Comparison of ENCODE assay signal across 1 cellular context in the genomic region with DNA sequence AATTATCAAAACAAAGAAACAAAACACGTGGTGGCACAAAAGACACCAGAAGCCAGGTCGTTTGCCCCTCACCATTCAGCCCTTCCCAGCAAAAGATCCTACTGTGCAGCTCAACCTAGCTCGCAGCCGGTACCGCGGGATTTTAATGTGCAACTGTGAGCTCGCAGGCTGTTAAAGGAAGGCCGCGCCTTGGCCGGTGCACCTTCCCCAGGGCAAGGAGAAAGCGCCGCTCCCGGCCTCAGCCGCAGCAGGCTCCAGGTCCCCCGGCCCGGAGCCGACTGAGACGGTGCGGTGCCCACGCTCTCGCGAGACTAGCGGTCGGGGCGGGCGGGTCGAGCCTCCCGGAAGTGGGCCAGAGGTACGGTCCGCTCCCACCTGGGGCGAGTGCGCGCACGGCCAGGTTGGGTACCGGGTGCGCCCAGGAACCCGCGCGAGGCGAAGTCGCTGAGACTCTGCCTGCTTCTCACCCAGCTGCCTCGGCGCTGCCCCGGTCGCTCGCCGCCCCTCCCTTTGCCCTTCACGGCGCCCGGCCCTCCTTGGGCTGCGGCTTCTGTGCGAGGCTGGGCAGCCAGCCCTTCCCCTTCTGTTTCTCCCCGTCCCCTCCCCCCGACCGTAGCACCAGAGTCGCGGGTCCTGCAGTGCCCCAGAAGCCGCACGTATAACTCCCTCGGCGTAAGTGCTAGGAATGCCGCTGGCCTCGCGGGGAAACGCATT.
TF ChIP-seq lines count a peak whose summit lies in the region.

A gene (plus strand): TSS at position 618 of the 714 bp plus-strand sequence. CDS start 682 bp downstream, outside the sequence.

TF ChIP-seq in K562, 482 proteins besides CTCF, POLR2A, EP300 and RAD21 (continued from another document and continues in another):
- TF ChIP-seq, protein P1, sequence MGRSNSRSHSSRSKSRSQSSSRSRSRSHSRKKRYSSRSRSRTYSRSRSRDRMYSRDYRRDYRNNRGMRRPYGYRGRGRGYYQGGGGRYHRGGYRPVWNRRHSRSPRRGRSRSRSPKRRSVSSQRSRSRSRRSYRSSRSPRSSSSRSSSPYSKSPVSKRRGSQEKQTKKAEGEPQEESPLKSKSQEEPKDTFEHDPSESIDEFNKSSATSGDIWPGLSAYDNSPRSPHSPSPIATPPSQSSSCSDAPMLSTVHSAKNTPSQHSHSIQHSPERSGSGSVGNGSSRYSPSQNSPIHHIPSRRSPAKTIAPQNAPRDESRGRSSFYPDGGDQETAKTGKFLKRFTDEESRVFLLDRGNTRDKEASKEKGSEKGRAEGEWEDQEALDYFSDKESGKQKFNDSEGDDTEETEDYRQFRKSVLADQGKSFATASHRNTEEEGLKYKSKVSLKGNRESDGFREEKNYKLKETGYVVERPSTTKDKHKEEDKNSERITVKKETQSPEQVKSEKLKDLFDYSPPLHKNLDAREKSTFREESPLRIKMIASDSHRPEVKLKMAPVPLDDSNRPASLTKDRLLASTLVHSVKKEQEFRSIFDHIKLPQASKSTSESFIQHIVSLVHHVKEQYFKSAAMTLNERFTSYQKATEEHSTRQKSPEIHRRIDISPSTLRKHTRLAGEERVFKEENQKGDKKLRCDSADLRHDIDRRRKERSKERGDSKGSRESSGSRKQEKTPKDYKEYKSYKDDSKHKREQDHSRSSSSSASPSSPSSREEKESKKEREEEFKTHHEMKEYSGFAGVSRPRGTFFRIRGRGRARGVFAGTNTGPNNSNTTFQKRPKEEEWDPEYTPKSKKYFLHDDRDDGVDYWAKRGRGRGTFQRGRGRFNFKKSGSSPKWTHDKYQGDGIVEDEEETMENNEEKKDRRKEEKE (IDR thresholded peaks at IDR 0.05; ENCODE audit: borderline replicate concordance in 1 of 2, control insufficient read depth in 1 of 2, low read depth in 2 of 2, low read length in 1 of 2): no peak
- TF ChIP-seq CTBP1 (IDR thresholded peaks at IDR 0.05; ENCODE audit: borderline replicate concordance): peak; percentile 88
- no peak for TF ChIP-seq MEIS2 (IDR thresholded peaks at IDR 0.05; ENCODE audit: partially characterized antibody)
- TF ChIP-seq KAT8 (IDR thresholded peaks at IDR 0.05; ENCODE audit: low read depth): no peak
- TF ChIP-seq ETS2 (tag; IDR thresholded peaks at IDR 0.05; ENCODE audit: borderline replicate concordance, poor library complexity, severe bottlenecking): no peak
- TF ChIP-seq, protein P2, sequence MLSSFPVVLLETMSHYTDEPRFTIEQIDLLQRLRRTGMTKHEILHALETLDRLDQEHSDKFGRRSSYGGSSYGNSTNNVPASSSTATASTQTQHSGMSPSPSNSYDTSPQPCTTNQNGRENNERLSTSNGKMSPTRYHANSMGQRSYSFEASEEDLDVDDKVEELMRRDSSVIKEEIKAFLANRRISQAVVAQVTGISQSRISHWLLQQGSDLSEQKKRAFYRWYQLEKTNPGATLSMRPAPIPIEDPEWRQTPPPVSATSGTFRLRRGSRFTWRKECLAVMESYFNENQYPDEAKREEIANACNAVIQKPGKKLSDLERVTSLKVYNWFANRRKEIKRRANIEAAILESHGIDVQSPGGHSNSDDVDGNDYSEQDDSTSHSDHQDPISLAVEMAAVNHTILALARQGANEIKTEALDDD (IDR thresholded peaks at IDR 0.05): peak; percentile 12; the same call in 1 of the 2 replicates
- TF ChIP-seq, protein P3, sequence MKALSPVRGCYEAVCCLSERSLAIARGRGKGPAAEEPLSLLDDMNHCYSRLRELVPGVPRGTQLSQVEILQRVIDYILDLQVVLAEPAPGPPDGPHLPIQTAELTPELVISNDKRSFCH (CRISPR knock-in tag; IDR thresholded peaks at IDR 0.05): no peak
- TF ChIP-seq, protein P3 (tag; IDR thresholded peaks at IDR 0.05): 0 out of 2 replicates have a peak, but pooled peaks have one; percentile 27
- no peak for TF ChIP-seq ZNF778 (CRISPR knock-in tag; IDR thresholded peaks at IDR 0.05)
- TF ChIP-seq, protein P4, sequence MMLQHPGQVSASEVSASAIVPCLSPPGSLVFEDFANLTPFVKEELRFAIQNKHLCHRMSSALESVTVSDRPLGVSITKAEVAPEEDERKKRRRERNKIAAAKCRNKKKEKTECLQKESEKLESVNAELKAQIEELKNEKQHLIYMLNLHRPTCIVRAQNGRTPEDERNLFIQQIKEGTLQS (IDR thresholded peaks at IDR 0.05): no peak
- TF ChIP-seq, protein P4 (CRISPR knock-in tag; conservative IDR thresholded peaks at IDR 0.05): no peak; the same call in 1 of the 2 replicates
- no peak; a peak in 1 of 4 replicates for TF ChIP-seq KDM4B (IDR thresholded peaks at IDR 0.05; ENCODE audit: borderline replicate concordance in 2 of 2, low read depth in 1 of 2)
- TF ChIP-seq SMAD4 (CRISPR knock-in tag; conservative IDR thresholded peaks at IDR 0.05): peak; percentile 54
- no peak for TF ChIP-seq PHF21A (IDR thresholded peaks at IDR 0.05; ENCODE audit: borderline replicate concordance, low read depth)
- no peak for TF ChIP-seq ZNF76 (CRISPR knock-in tag; IDR thresholded peaks at IDR 0.05; ENCODE audit: borderline replicate concordance)
- TF ChIP-seq, protein P5, sequence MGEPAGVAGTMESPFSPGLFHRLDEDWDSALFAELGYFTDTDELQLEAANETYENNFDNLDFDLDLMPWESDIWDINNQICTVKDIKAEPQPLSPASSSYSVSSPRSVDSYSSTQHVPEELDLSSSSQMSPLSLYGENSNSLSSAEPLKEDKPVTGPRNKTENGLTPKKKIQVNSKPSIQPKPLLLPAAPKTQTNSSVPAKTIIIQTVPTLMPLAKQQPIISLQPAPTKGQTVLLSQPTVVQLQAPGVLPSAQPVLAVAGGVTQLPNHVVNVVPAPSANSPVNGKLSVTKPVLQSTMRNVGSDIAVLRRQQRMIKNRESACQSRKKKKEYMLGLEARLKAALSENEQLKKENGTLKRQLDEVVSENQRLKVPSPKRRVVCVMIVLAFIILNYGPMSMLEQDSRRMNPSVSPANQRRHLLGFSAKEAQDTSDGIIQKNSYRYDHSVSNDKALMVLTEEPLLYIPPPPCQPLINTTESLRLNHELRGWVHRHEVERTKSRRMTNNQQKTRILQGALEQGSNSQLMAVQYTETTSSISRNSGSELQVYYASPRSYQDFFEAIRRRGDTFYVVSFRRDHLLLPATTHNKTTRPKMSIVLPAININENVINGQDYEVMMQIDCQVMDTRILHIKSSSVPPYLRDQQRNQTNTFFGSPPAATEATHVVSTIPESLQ (CRISPR knock-in tag; IDR thresholded peaks at IDR 0.05): peak; percentile 61; the same call in 1 of the 2 replicates
- TF ChIP-seq, protein P6, sequence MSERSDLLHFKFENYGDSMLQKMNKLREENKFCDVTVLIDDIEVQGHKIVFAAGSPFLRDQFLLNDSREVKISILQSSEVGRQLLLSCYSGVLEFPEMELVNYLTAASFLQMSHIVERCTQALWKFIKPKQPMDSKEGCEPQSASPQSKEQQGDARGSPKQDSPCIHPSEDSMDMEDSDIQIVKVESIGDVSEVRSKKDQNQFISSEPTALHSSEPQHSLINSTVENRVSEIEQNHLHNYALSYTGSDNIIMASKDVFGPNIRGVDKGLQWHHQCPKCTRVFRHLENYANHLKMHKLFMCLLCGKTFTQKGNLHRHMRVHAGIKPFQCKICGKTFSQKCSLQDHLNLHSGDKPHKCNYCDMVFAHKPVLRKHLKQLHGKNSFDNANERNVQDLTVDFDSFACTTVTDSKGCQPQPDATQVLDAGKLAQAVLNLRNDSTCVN (CRISPR knock-in tag; IDR thresholded peaks at IDR 0.05): no peak
- no peak for TF ChIP-seq SPI1 (IDR thresholded peaks at IDR 0.05; ENCODE audit: borderline replicate concordance, low read depth, low read length)
- no peak for TF ChIP-seq ZZZ3 (IDR thresholded peaks at IDR 0.05)
- no peak for TF ChIP-seq ZNF239 (CRISPR knock-in tag; IDR thresholded peaks at IDR 0.05)
- TF ChIP-seq WHSC1 (IDR thresholded peaks at IDR 0.05; ENCODE audit: low read length): no peak
- TF ChIP-seq, protein P7, sequence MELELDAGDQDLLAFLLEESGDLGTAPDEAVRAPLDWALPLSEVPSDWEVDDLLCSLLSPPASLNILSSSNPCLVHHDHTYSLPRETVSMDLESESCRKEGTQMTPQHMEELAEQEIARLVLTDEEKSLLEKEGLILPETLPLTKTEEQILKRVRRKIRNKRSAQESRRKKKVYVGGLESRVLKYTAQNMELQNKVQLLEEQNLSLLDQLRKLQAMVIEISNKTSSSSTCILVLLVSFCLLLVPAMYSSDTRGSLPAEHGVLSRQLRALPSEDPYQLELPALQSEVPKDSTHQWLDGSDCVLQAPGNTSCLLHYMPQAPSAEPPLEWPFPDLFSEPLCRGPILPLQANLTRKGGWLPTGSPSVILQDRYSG (tag; conservative IDR thresholded peaks at IDR 0.05; ENCODE audit: low read depth): no peak
- TF ChIP-seq ZNF232 (CRISPR knock-in tag; IDR thresholded peaks at IDR 0.05): no peak
- TF ChIP-seq BMI1 (IDR thresholded peaks at IDR 0.05; ENCODE audit: low read length): no peak
- peak; percentile 19 to 72; a peak in 1 of 4 replicates for TF ChIP-seq TEAD1 (CRISPR knock-in tag; IDR thresholded peaks at IDR 0.05)
- TF ChIP-seq DPF2 (IDR thresholded peaks at IDR 0.05): no peak
- TF ChIP-seq, protein P8, sequence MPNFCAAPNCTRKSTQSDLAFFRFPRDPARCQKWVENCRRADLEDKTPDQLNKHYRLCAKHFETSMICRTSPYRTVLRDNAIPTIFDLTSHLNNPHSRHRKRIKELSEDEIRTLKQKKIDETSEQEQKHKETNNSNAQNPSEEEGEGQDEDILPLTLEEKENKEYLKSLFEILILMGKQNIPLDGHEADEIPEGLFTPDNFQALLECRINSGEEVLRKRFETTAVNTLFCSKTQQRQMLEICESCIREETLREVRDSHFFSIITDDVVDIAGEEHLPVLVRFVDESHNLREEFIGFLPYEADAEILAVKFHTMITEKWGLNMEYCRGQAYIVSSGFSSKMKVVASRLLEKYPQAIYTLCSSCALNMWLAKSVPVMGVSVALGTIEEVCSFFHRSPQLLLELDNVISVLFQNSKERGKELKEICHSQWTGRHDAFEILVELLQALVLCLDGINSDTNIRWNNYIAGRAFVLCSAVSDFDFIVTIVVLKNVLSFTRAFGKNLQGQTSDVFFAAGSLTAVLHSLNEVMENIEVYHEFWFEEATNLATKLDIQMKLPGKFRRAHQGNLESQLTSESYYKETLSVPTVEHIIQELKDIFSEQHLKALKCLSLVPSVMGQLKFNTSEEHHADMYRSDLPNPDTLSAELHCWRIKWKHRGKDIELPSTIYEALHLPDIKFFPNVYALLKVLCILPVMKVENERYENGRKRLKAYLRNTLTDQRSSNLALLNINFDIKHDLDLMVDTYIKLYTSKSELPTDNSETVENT (CRISPR knock-in tag; IDR thresholded peaks at IDR 0.05): peak; percentile 69
- no peak for TF ChIP-seq KHSRP (IDR thresholded peaks at IDR 0.05)
- 0 out of 2 replicates have a peak, but pooled peaks have one; percentile 33 for TF ChIP-seq ZNF197 (CRISPR knock-in tag; IDR thresholded peaks at IDR 0.05; ENCODE audit: low read depth)
- TF ChIP-seq, protein P9, sequence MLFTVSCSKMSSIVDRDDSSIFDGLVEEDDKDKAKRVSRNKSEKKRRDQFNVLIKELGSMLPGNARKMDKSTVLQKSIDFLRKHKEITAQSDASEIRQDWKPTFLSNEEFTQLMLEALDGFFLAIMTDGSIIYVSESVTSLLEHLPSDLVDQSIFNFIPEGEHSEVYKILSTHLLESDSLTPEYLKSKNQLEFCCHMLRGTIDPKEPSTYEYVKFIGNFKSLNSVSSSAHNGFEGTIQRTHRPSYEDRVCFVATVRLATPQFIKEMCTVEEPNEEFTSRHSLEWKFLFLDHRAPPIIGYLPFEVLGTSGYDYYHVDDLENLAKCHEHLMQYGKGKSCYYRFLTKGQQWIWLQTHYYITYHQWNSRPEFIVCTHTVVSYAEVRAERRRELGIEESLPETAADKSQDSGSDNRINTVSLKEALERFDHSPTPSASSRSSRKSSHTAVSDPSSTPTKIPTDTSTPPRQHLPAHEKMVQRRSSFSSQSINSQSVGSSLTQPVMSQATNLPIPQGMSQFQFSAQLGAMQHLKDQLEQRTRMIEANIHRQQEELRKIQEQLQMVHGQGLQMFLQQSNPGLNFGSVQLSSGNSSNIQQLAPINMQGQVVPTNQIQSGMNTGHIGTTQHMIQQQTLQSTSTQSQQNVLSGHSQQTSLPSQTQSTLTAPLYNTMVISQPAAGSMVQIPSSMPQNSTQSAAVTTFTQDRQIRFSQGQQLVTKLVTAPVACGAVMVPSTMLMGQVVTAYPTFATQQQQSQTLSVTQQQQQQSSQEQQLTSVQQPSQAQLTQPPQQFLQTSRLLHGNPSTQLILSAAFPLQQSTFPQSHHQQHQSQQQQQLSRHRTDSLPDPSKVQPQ (CRISPR knock-in tag; IDR thresholded peaks at IDR 0.05; ENCODE audit: borderline replicate concordance): no peak
- TF ChIP-seq EGR1 (conservative IDR thresholded peaks at IDR 0.05): peak; percentile 60
- TF ChIP-seq, protein P10, sequence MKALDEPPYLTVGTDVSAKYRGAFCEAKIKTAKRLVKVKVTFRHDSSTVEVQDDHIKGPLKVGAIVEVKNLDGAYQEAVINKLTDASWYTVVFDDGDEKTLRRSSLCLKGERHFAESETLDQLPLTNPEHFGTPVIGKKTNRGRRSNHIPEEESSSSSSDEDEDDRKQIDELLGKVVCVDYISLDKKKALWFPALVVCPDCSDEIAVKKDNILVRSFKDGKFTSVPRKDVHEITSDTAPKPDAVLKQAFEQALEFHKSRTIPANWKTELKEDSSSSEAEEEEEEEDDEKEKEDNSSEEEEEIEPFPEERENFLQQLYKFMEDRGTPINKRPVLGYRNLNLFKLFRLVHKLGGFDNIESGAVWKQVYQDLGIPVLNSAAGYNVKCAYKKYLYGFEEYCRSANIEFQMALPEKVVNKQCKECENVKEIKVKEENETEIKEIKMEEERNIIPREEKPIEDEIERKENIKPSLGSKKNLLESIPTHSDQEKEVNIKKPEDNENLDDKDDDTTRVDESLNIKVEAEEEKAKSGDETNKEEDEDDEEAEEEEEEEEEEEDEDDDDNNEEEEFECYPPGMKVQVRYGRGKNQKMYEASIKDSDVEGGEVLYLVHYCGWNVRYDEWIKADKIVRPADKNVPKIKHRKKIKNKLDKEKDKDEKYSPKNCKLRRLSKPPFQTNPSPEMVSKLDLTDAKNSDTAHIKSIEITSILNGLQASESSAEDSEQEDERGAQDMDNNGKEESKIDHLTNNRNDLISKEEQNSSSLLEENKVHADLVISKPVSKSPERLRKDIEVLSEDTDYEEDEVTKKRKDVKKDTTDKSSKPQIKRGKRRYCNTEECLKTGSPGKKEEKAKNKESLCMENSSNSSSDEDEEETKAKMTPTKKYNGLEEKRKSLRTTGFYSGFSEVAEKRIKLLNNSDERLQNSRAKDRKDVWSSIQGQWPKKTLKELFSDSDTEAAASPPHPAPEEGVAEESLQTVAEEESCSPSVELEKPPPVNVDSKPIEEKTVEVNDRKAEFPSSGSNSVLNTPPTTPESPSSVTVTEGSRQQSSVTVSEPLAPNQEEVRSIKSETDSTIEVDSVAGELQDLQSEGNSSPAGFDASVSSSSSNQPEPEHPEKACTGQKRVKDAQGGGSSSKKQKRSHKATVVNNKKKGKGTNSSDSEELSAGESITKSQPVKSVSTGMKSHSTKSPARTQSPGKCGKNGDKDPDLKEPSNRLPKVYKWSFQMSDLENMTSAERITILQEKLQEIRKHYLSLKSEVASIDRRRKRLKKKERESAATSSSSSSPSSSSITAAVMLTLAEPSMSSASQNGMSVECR (CRISPR knock-in tag; IDR thresholded peaks at IDR 0.05): peak; percentile 86
